ENCODE assay signal across 1 cellular context in genomic region chr10:48501226-48501625, GRCh38.
TF ChIP-seq lines count a peak whose summit lies in the region.

No MANE protein-coding gene starts in this region.

TF ChIP-seq in HepG2, 621 proteins besides CTCF, POLR2A, EP300 and RAD21:
- TF ChIP-seq DZIP1 (CRISPR knock-in tag; IDR thresholded peaks at IDR 0.05), result no peak
- TF ChIP-seq PHB2 (IDR thresholded peaks at IDR 0.05; ENCODE audit: partially characterized antibody), result no peak
- TF ChIP-seq DMTF1 (CRISPR knock-in tag; IDR thresholded peaks at IDR 0.05), result no peak
- TF ChIP-seq ZNF280B (CRISPR knock-in tag; IDR thresholded peaks at IDR 0.05; ENCODE audit: borderline replicate concordance), result no peak
- TF ChIP-seq NR0B2 (CRISPR knock-in tag; IDR thresholded peaks at IDR 0.05), result no peak
- no peak for TF ChIP-seq CC2D1A (CRISPR knock-in tag; IDR thresholded peaks at IDR 0.05)
- TF ChIP-seq SATB2 (CRISPR knock-in tag; IDR thresholded peaks at IDR 0.05), result no peak
- no peak for TF ChIP-seq ATF3 (CRISPR knock-in tag; IDR thresholded peaks at IDR 0.05)
- no peak for TF ChIP-seq ZFP90 (CRISPR knock-in tag; IDR thresholded peaks at IDR 0.05; ENCODE audit: borderline replicate concordance)
- TF ChIP-seq HNRNPH1 (optimal IDR thresholded peaks at IDR 0.05; ENCODE audit: low read depth, low read length), result no peak
- TF ChIP-seq PHF8 (CRISPR knock-in tag; IDR thresholded peaks at IDR 0.05), result no peak
